In the genomic region with DNA sequence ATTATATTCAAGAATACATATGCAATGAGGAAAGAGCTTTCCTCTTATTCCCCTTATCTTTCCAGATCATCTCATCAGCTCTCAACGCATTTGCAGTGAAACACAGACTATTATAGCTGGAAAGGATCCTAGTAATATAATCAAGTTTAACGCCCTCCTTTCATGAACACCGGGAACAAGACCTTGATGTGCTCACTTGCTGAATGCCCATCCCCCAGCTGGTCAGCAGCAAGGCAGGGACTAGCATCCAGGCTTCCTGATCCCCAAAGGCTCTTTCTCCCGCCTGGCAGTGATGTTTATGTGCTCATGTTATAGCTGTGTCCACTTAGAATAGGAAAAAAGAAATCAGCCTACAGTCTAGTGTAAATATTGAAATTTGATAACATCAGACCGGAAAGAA, we compare ENCODE assay signal across 29 cellular contexts. TPM values are rescaled to one million over a fixed set of nuclear protein-coding genes. Genes with fewer than 3 reads are reported as not detected.
DNase-seq lines count a peak whose midpoint lies in the region; ATAC-seq and TF ChIP-seq lines count a peak whose summit lies in the region.
"Had no signal": no experiment of that assay in that cellular context is flagged by ENCODE, and none has a peak within 500 bp of the region (broad histone marks: within the 10 kb centered on the region; RNA-seq: fewer than 3 reads in every experiment).

No MANE protein-coding gene starts in this region.

- intact Hi-C loops in body of pancreas (cut with DNase I) = no loop called here
- intact Hi-C loops in transverse colon (cut with DNase I; ENCODE audit: low total_unique reads) = no loop called here
- intact Hi-C loops in adrenal gland (cut with DNase I) = no loop called here

- peak; percentile 16 for DNase-seq in NCI-H748 (lab: John Stamatoyannopoulos, UW; ENCODE audit: unreplicated experiment)
- DNase-seq in NCI-H748 treated with DMSO at 0.1 percent for 48 hours (lab: John Stamatoyannopoulos, UW) = no peak
- peak; percentile 16 to 48 (median 32) for DNase-seq in body of pancreas
- DNase-seq in transverse colon = peak; percentile 11
- DNase-seq in adrenal gland = no peak
- DNase-seq in SHP77 treated with DMSO at 0.1 percent for 48 hours (lab: John Stamatoyannopoulos, UW) = no peak
- DNase-seq: 8988T; activated CD4-positive, alpha-beta memory T cell treated with anti-CD3 and anti-CD28 coated beads for 36 hours; activated CD8-positive, alpha-beta memory T cell treated with anti-CD3 and anti-CD28 coated beads, Interleukin-2, amount 50 U/mL, for 48 hours; activated naive CD4-positive, alpha-beta T cell treated with anti-CD3 and anti-CD28 coated beads, Interleukin-2, amount 50 U/mL, for 16 hours; AML-193; amygdala; CD8-positive, alpha-beta T cell; cortex of kidney; DMS 273 treated with DMSO at 0.1 percent for 48 hours; effector memory CD8-positive, alpha-beta T cell; mammary epithelial cell; NCI-H2107; occipital lobe; SJCRH30; stimulated activated naive CD8-positive, alpha-beta T cell treated with anti-CD3 and anti-CD28 coated beads, Interleukin-15, amount 100 ng/mL, for 72 hours; T-cell; thyroid gland had no signal

- H3K4me3 Mint-ChIP-seq in nephron = no peak overlapping the region
- H3K4me3 Mint-ChIP-seq: activated CD4-positive, alpha-beta memory T cell treated with anti-CD3 and anti-CD28 coated beads for 36 hours; activated T-helper 17 cell treated with anti-CD3 and anti-CD28 coated beads, Interleukin-2, amount 50 U/mL, for 72 hours; CD8-positive, alpha-beta T cell; effector memory CD8-positive, alpha-beta T cell; stimulated activated naive CD8-positive, alpha-beta T cell treated with anti-CD3 and anti-CD28 coated beads, Interleukin-15, amount 100 ng/mL, for 72 hours; T-cell had no signal

- no peak for TF ChIP-seq POLR2A in body of pancreas (IDR thresholded peaks at IDR 0.05)
- no peak for TF ChIP-seq POLR2A in transverse colon (IDR thresholded peaks at IDR 0.05)
- TF ChIP-seq POLR2A in adrenal gland (IDR thresholded peaks at IDR 0.05) = no peak

- WGBS in body of pancreas, 2 donors = 7 to 27% methylated on average over 5 of the region's 5 CpGs
- WGBS in transverse colon (ENCODE audit: low coverage in 1 of 2), 2 donors = 42 to 49% methylated on average over 2 to 5 of the region's 5 CpGs
- WGBS in adrenal gland, 4 donors = 42 to 63% (median 53%) methylated on average over 5 of the region's 5 CpGs

- in situ Hi-C loops in transverse colon (cut with MboI; ENCODE audit: low pct_ligation_motif_present in 1 of 4, low pct_unique_long_range_greater_than_20kb in 1 of 4, low sequenced_read_pairs in 3 of 4) = no loop called here

- H3K27me3 ChIP-seq in body of pancreas (no peaks in the 10 kb centered on the region), transverse colon (no peaks in the 10 kb centered on the region), adrenal gland (peaks cover 11% of the 10 kb centered on the region)
- H3K27me3 ChIP-seq: SJCRH30, thyroid gland had no signal

- no peaks in the 10 kb centered on the region for H3K9me3 ChIP-seq in body of pancreas
- H3K9me3 ChIP-seq in transverse colon = no peaks in the 10 kb centered on the region
- H3K9me3 ChIP-seq in adrenal gland (replicated peaks in 1 of 3) = no peaks in the 10 kb centered on the region
- H3K9me3 ChIP-seq: HAP-1, SJCRH30, thyroid gland had no signal

- no peaks in the 10 kb centered on the region for H3K27me3 Mint-ChIP-seq in nephron (ENCODE audit: low read depth)
- H3K27me3 Mint-ChIP-seq: effector memory CD8-positive, alpha-beta T cell; stimulated activated naive CD8-positive, alpha-beta T cell treated with anti-CD3 and anti-CD28 coated beads, Interleukin-15, amount 100 ng/mL, for 72 hours had no signal

- peaks cover 43% of the 10 kb centered on the region for H3K4me1 Mint-ChIP-seq in nephron
- H3K4me1 Mint-ChIP-seq: activated T-helper 17 cell treated with anti-CD3 and anti-CD28 coated beads, Interleukin-2, amount 50 U/mL, for 72 hours; stimulated activated naive CD8-positive, alpha-beta T cell treated with anti-CD3 and anti-CD28 coated beads, Interleukin-15, amount 100 ng/mL, for 72 hours; T-cell had no signal

- no peaks in the 10 kb centered on the region for H3K36me3 Mint-ChIP-seq in nephron (ENCODE audit: low read depth)
- H3K36me3 Mint-ChIP-seq: activated CD4-positive, alpha-beta memory T cell treated with anti-CD3 and anti-CD28 coated beads for 36 hours; CD8-positive, alpha-beta T cell; T-cell had no signal

- no peaks in the 10 kb centered on the region for H3K9me3 Mint-ChIP-seq in nephron
- H3K9me3 Mint-ChIP-seq: activated CD4-positive, alpha-beta memory T cell treated with anti-CD3 and anti-CD28 coated beads for 36 hours; activated T-helper 17 cell treated with anti-CD3 and anti-CD28 coated beads, Interleukin-2, amount 50 U/mL, for 72 hours; CD8-positive, alpha-beta T cell; effector memory CD8-positive, alpha-beta T cell; stimulated activated naive CD8-positive, alpha-beta T cell treated with anti-CD3 and anti-CD28 coated beads, Interleukin-15, amount 100 ng/mL, for 72 hours; T-cell had no signal

- H3K4me1 ChIP-seq in body of pancreas (peaks cover 46% of the 10 kb centered on the region), transverse colon (peaks cover 0 to 30% (median 12%) of the 10 kb centered on the region in 4 donors), adrenal gland (replicated peaks in 1 of 2) (no peaks in the 10 kb centered on the region)
- H3K4me1 ChIP-seq: SJCRH30, thyroid gland had no signal

- TF ChIP-seq EP300 in transverse colon (IDR thresholded peaks at IDR 0.05; ENCODE audit: low read depth) = no peak

- peak overlapping the region in 2 of 4 donors; percentile 44 to 69 for H3K27ac ChIP-seq in body of pancreas
- peak overlapping the region; percentile 9 to 22 (median 19) for H3K27ac ChIP-seq in transverse colon
- H3K27ac ChIP-seq in adrenal gland = no peak overlapping the region
- H3K27ac ChIP-seq: SJCRH30, thyroid gland had no signal

- no peaks in the 10 kb centered on the region for H3K36me3 ChIP-seq in body of pancreas (replicated peaks in 1 of 2; ENCODE audit: insufficient read depth in 1 of 2, low read depth in 2 of 2)
- no peaks in the 10 kb centered on the region for H3K36me3 ChIP-seq in transverse colon
- H3K36me3 ChIP-seq in adrenal gland (replicated peaks in 1 of 2) = no peaks in the 10 kb centered on the region
- H3K36me3 ChIP-seq: SJCRH30, thyroid gland had no signal

- no peak for TF ChIP-seq CTCF in body of pancreas (IDR thresholded peaks at IDR 0.05)
- TF ChIP-seq CTCF in nephron (IDR thresholded peaks at IDR 0.05; ENCODE audit: unreplicated experiment in 3 of 3) = no peak
- TF ChIP-seq CTCF in transverse colon (IDR thresholded peaks at IDR 0.05) = no peak
- no peak for TF ChIP-seq CTCF in adrenal gland (IDR thresholded peaks at IDR 0.05)

- peak; percentile 12 for ATAC-seq in body of pancreas
- ATAC-seq in GM19324 (IDR thresholded peaks at IDR 0.05; ENCODE audit: low FRiP score, unreplicated experiment) = no peak
- ATAC-seq: activated T-helper 17 cell treated with anti-CD3 and anti-CD28 coated beads, Interleukin-2, amount 50 U/mL, for 72 hours; CD8-positive, alpha-beta T cell; effector memory CD8-positive, alpha-beta T cell; K562; stimulated activated naive CD8-positive, alpha-beta T cell treated with anti-CD3 and anti-CD28 coated beads, Interleukin-15, amount 100 ng/mL, for 72 hours; T-cell had no signal

- H3K4me3 ChIP-seq in body of pancreas (no peak overlapping the region), transverse colon (no peak overlapping the region), adrenal gland (no peak overlapping the region)
- H3K4me3 ChIP-seq: HAP-1, K562, SJCRH30, thyroid gland had no signal

- H3K27ac Mint-ChIP-seq in nephron = peak overlapping the region; percentile 61 to 79 (median 77)
- H3K27ac Mint-ChIP-seq: activated CD4-positive, alpha-beta memory T cell treated with anti-CD3 and anti-CD28 coated beads for 36 hours; activated T-helper 17 cell treated with anti-CD3 and anti-CD28 coated beads, Interleukin-2, amount 50 U/mL, for 72 hours; CD8-positive, alpha-beta T cell; effector memory CD8-positive, alpha-beta T cell; T-cell had no signal

RNA-seq across cellular contexts. Expression of a gene that starts 24.6 kb away (rescaled TPM):
- 10 to 100 TPM in 1 of 2 donors, 1 to 10 TPM in 1; 9.3 to 11.2 TPM for total RNA-seq in body of pancreas
- total RNA-seq in transverse colon = 10 to 100 TPM in 3 of 4 donors, 1 to 10 TPM in 1; 7.8 to 15.7 (median 12.7) TPM
- total RNA-seq in adrenal gland = 10 to 100 TPM; 12.8 to 26.8 (median 15.7) TPM
- polyA plus RNA-seq in adrenal gland = 10 to 100 TPM in 1 of 3 donors, 1 to 10 TPM in 2; 3.2 to 19.2 (median 5.6) TPM
- total RNA-seq: activated CD4-positive, alpha-beta memory T cell treated with anti-CD3 and anti-CD28 coated beads for 36 hours; activated T-helper 17 cell treated with anti-CD3 and anti-CD28 coated beads, Interleukin-2, amount 50 U/mL, for 72 hours; CD8-positive, alpha-beta T cell; NCI-H460 had no signal
- polyA plus RNA-seq: K562 had no signal

Comparison
In these comparisons a context has a peak if more than half of its experiments do, and no peak if none do; other contexts are left out.
1. DNase-seq: peak in NCI-H748 (single experiment), body of pancreas (4 of 4) and transverse colon (single experiment); none in NCI-H748 treated with DMSO at 0.1 percent for 48 hours (single experiment), adrenal gland (0 of 7) and SHP77 treated with DMSO at 0.1 percent for 48 hours (single experiment).
2. H3K27ac ChIP-seq: peak in transverse colon (4 of 4); none in adrenal gland (0 of 5).